Comparison of ENCODE assay signal across 8 cellular contexts in genomic region chr4:151325320-151326246, GRCh38. TPM values are rescaled to one million over a fixed set of nuclear protein-coding genes. Genes with fewer than 3 reads are reported as not detected.
A peak's percentile ranks its signal among the peaks of the same experiment; 100 is the strongest.
DNase-seq lines count a peak whose midpoint lies in the region; ATAC-seq and TF ChIP-seq lines count a peak whose summit lies in the region.

Gene SH3D19 (minus strand): TSS chr4:151325605. CDS start chr4:151325352, 253 bp downstream.

- peak within 1 kb of the TSS; percentile 49 to 92 (median 80) for H3K4me3 ChIP-seq in dorsolateral prefrontal cortex

- peaks cover 10 to 17% of the 10 kb centered on the region in 2 donors for H3K4me1 Mint-ChIP-seq in stimulated activated naive B cell treated with anti-CD40 and anti-IgM and Interleukin-4, amounts not matched to agents 10 μg/mL and 1 μg/mL and 100 μg/mL, for 72 hours

- peak within 1 kb of the TSS; percentile 84 to 88 for H3K4me3 Mint-ChIP-seq in stimulated activated naive B cell treated with anti-CD40 and anti-IgM and Interleukin-4, amounts not matched to agents 10 μg/mL and 1 μg/mL and 100 μg/mL, for 72 hours

- TF ChIP-seq CTCF in 22Rv1 (IDR thresholded peaks at IDR 0.05) (peak; percentile 12; the same call in 1 of the 2 replicates), GM20000 (IDR thresholded peaks at IDR 0.05; ENCODE audit: extremely low read depth, missing control alignments) (no peak), dorsolateral prefrontal cortex (IDR thresholded peaks at IDR 0.05 in 54 of 56, conservative IDR thresholded peaks at IDR 0.05 in 2 of 56; ENCODE audit: low read depth in 1 of 56, partially characterized antibody in 56 of 56) (peak in 4 of 56 donors; percentile 14 to 30 (median 15))

- peak within 1 kb of the TSS; percentile 81 for H3K27ac ChIP-seq in 22Rv1
- peak within 1 kb of the TSS; percentile 41 to 95 (median 84) for H3K27ac ChIP-seq in dorsolateral prefrontal cortex

- peaks cover 58 to 77% of the 10 kb centered on the region in 2 donors for H3K27me3 Mint-ChIP-seq in stimulated activated naive B cell treated with anti-CD40 and anti-IgM and Interleukin-4, amounts not matched to agents 10 μg/mL and 1 μg/mL and 100 μg/mL, for 72 hours

- peak; percentile 76 for ATAC-seq in left colon
- peak; percentile 48 to 50 for ATAC-seq in stimulated activated naive B cell treated with anti-CD40 and anti-IgM and Interleukin-4, amounts not matched to agents 10 μg/mL and 1 μg/mL and 100 μg/mL, for 72 hours (replicated peaks)
- ATAC-seq in HG03342 (IDR thresholded peaks at IDR 0.05; ENCODE audit: unreplicated experiment), result no peak

- H3K9me3 Mint-ChIP-seq in stimulated activated naive B cell treated with anti-CD40 and anti-IgM and Interleukin-4, amounts not matched to agents 10 μg/mL and 1 μg/mL and 100 μg/mL, for 72 hours, result peaks cover 0 to 5% of the 10 kb centered on the region in 2 donors

- no peaks in the 10 kb centered on the region for H3K36me3 Mint-ChIP-seq in stimulated activated naive B cell treated with anti-CD40 and anti-IgM and Interleukin-4, amounts not matched to agents 10 μg/mL and 1 μg/mL and 100 μg/mL, for 72 hours

- intact Hi-C loops in dorsolateral prefrontal cortex (cut with DNase I), result loop anchor here in 1 of 2 donors (2.0 kb wide), 1 partner anchor 27 kb away; no protein-coding TSS in a partner anchor
- intact Hi-C loops in left colon (cut with DNase I, micrococcal nuclease), result no loop called here

- DNase-seq in GM20000 (ENCODE audit: low spot score) (peak; percentile 34), RKO (ENCODE audit: low spot score) (peak; percentile 81), dorsolateral prefrontal cortex (peak in 8 of 10 donors; percentile 27 to 66 (median 46)), left colon (peak; percentile 82 to 88)
- no peak for DNase-seq in stimulated activated naive B cell treated with anti-CD40 and anti-IgM and Interleukin-4, amounts not matched to agents 10 μg/mL and 1 μg/mL and 100 μg/mL, for 72 hours
- DNase-seq in central memory CD4-positive, alpha-beta T cell, result no peak

- H3K27ac Mint-ChIP-seq in stimulated activated naive B cell treated with anti-CD40 and anti-IgM and Interleukin-4, amounts not matched to agents 10 μg/mL and 1 μg/mL and 100 μg/mL, for 72 hours, result peak within 1 kb of the TSS; percentile 77

- H3K27me3 ChIP-seq in dorsolateral prefrontal cortex, result no peaks in the 10 kb centered on the region

RNA-seq across cellular contexts. Expression of gene SH3D19, which starts in this region (rescaled TPM):
- total RNA-seq in dorsolateral prefrontal cortex (10 to 100 TPM; 15.3 to 70.0 (median 34.6) TPM), left colon (100 to 1,000 TPM; 114 to 119 TPM)

Comparison
In these comparisons a context has a peak if more than half of its experiments do, and no peak if none do; other contexts are left out.
1. DNase-seq: peak in GM20000 (single experiment), RKO (single experiment), dorsolateral prefrontal cortex (8 of 10) and left colon (2 of 2); none in stimulated activated naive B cell treated with anti-CD40 and anti-IgM and Interleukin-4, amounts not matched to agents 10 μg/mL and 1 μg/mL and 100 μg/mL, for 72 hours (single experiment) and central memory CD4-positive, alpha-beta T cell (single experiment).